ENCODE assay signal across 27 cellular contexts in genomic region chr9:111349766-111350165, GRCh38. TPM values are rescaled to one million over a fixed set of nuclear protein-coding genes. Genes with fewer than 3 reads are reported as not detected.
A peak's percentile ranks its signal among the peaks of the same experiment; 100 is the strongest.
DNase-seq lines count a peak whose midpoint lies in the region; ATAC-seq and TF ChIP-seq lines count a peak whose summit lies in the region.
"Had no signal": no experiment of that assay in that cellular context is flagged by ENCODE, and none has a peak within 500 bp of the region (broad histone marks: within the 10 kb centered on the region; RNA-seq: fewer than 3 reads in every experiment).

No MANE protein-coding gene starts in this region.

- no peak overlapping the region for H3K27ac Mint-ChIP-seq in activated CD4-positive, alpha-beta memory T cell treated with anti-CD3 and anti-CD28 coated beads, Interleukin-2, amount 10 ng/mL, durations not matched to agents 7 days and 5 days
- H3K27ac Mint-ChIP-seq: activated naive CD4-positive, alpha-beta T cell treated with anti-CD3 and anti-CD28 coated beads, Interleukin-2, amount 10 ng/mL, durations not matched to agents 7 days and 5 days; activated T-cell treated with anti-CD3 and anti-CD28 coated beads, Interleukin-2, amount 50 U/mL, for 72 hours; memory B cell; naive thymus-derived CD8-positive, alpha-beta T cell; stimulated activated effector memory CD8-positive, alpha-beta T cell treated with anti-CD3 and anti-CD28 coated beads, Interleukin-12 subunit alpha, Interleukin-12 subunit beta, amount 100 ng/mL, for 72 hours had no signal

- peaks cover 18% of the 10 kb centered on the region for H3F3A ChIP-seq in PC-3 (ENCODE audit: low read length, unreplicated experiment)

- POLR2A ChIA-PET in PC-3 (lab: Charles Lee; ENCODE audit: unreplicated experiment), result no interaction called here
- POLR2A ChIA-PET in activated CD4-positive, alpha-beta memory T cell treated with anti-CD3 and anti-CD28 coated beads, Interleukin-2, amount 10 ng/mL, durations not matched to agents 7 days and 5 days (lab: Charles Lee), result no interaction called here

- peaks cover 17% of the 10 kb centered on the region for H3K27me3 Mint-ChIP-seq in activated CD4-positive, alpha-beta memory T cell treated with anti-CD3 and anti-CD28 coated beads, Interleukin-2, amount 10 ng/mL, durations not matched to agents 7 days and 5 days
- H3K27me3 Mint-ChIP-seq: memory B cell had no signal

- CTCF ChIA-PET in PC-3 (lab: Charles Lee), result no interaction called here
- CTCF ChIA-PET in activated CD4-positive, alpha-beta memory T cell treated with anti-CD3 and anti-CD28 coated beads, Interleukin-2, amount 10 ng/mL, durations not matched to agents 7 days and 5 days (lab: Charles Lee), result no interaction called here

- no peaks in the 10 kb centered on the region for H3K36me3 Mint-ChIP-seq in activated CD4-positive, alpha-beta memory T cell treated with anti-CD3 and anti-CD28 coated beads, Interleukin-2, amount 10 ng/mL, durations not matched to agents 7 days and 5 days (ENCODE audit: low read depth)
- H3K36me3 Mint-ChIP-seq: activated naive CD4-positive, alpha-beta T cell treated with anti-CD3 and anti-CD28 coated beads, Interleukin-2, amount 10 ng/mL, durations not matched to agents 7 days and 5 days; memory B cell; naive thymus-derived CD8-positive, alpha-beta T cell; stimulated activated effector memory CD8-positive, alpha-beta T cell treated with anti-CD3 and anti-CD28 coated beads, Interleukin-12 subunit alpha, Interleukin-12 subunit beta, amount 100 ng/mL, for 72 hours had no signal

- BruUV-seq in PC-3 (replicated peaks; lab: Mats Ljungman, UMichigan), result no TSS peak

- H3K27ac ChIP-seq in PC-3 (ENCODE audit: low read length), result peak overlapping the region; percentile 98
- H3K27ac ChIP-seq: BLaER1, foreskin keratinocyte, parathyroid adenoma, sigmoid colon had no signal

- no peaks in the 10 kb centered on the region for H3K9me3 ChIP-seq in PC-3 (ENCODE audit: low read length)
- H3K9me3 ChIP-seq: BLaER1, sigmoid colon had no signal

- intact Hi-C loops in PC-3 (cut with micrococcal nuclease), result loop anchor here (1.0 kb wide), 1 partner anchor 26 kb away; no protein-coding TSS in a partner anchor

- ATAC-seq in PC-3 (peak; percentile 75), left lobe of liver (peak; percentile 36), HG03196 (IDR thresholded peaks at IDR 0.05; ENCODE audit: unreplicated experiment) (no peak)
- ATAC-seq: activated T-cell treated with anti-CD3 and anti-CD28 coated beads, Interleukin-2, amount 50 U/mL, for 72 hours; foreskin keratinocyte; naive thymus-derived CD8-positive, alpha-beta T cell; stimulated activated effector memory CD8-positive, alpha-beta T cell treated with anti-CD3 and anti-CD28 coated beads, Interleukin-12 subunit alpha, Interleukin-12 subunit beta, amount 100 ng/mL, for 72 hours had no signal

- H3K4me2 ChIP-seq in PC-3 (ENCODE audit: low read length), result peak overlapping the region; percentile 52
- H3K4me2 ChIP-seq: BLaER1 had no signal

- H3K36me3 ChIP-seq in PC-3 (ENCODE audit: low read depth, low read length), result no peaks in the 10 kb centered on the region
- H3K36me3 ChIP-seq: BLaER1, sigmoid colon had no signal

- no peaks in the 10 kb centered on the region for H3K27me3 ChIP-seq in PC-3 (ENCODE audit: low read length)
- H3K27me3 ChIP-seq: BLaER1, foreskin keratinocyte, sigmoid colon had no signal

- peak overlapping the region; percentile 18; the same call in 1 of the 2 replicates for H3K4me3 ChIP-seq in PC-3 (ENCODE audit: low read length)
- H3K4me3 ChIP-seq: BLaER1, sigmoid colon had no signal

- no peaks in the 10 kb centered on the region for H3K79me2 ChIP-seq in PC-3 (ENCODE audit: low read length)
- H3K79me2 ChIP-seq: parathyroid adenoma had no signal

- H3K4me3 Mint-ChIP-seq in activated CD4-positive, alpha-beta memory T cell treated with anti-CD3 and anti-CD28 coated beads, Interleukin-2, amount 10 ng/mL, durations not matched to agents 7 days and 5 days, result no peak overlapping the region
- H3K4me3 Mint-ChIP-seq: activated naive CD4-positive, alpha-beta T cell treated with anti-CD3 and anti-CD28 coated beads, Interleukin-2, amount 10 ng/mL, durations not matched to agents 7 days and 5 days; activated T-cell treated with anti-CD3 and anti-CD28 coated beads, Interleukin-2, amount 50 U/mL, for 72 hours; central memory CD8-positive, alpha-beta T cell; memory B cell; naive thymus-derived CD8-positive, alpha-beta T cell; stimulated activated effector memory CD8-positive, alpha-beta T cell treated with anti-CD3 and anti-CD28 coated beads, Interleukin-12 subunit alpha, Interleukin-12 subunit beta, amount 100 ng/mL, for 72 hours had no signal

- DNase-seq in COLO668 (lab: John Stamatoyannopoulos, UW; ENCODE audit: unreplicated experiment) (peak; percentile 11), NCI-H1092 treated with DMSO at 0.1 percent for 48 hours (lab: John Stamatoyannopoulos, UW) (peak; percentile 83), PC-3 (peak; percentile 92), left lobe of liver (ENCODE audit: low spot score) (no peak), activated T-cell treated with anti-CD3 and anti-CD28 coated beads for 4 hours (no peak), occipital lobe (lab: John Stamatoyannopoulos, UW) (no peak)
- no peak for DNase-seq in activated CD4-positive, alpha-beta memory T cell treated with anti-CD3 and anti-CD28 coated beads, Interleukin-2, amount 10 ng/mL, durations not matched to agents 7 days and 5 days
- DNase-seq: activated CD4-positive, CD25-positive, alpha-beta regulatory T cell treated with anti-CD3 and anti-CD28 coated beads, Interleukin-2, amount 50 U/mL, for 72 hours; activated naive CD4-positive, alpha-beta T cell treated with anti-CD3 and anti-CD28 coated beads, Interleukin-2, amount 10 ng/mL, durations not matched to agents 7 days and 5 days; activated T-cell treated with anti-CD3 and anti-CD28 coated beads, Interleukin-2, amount 50 U/mL, for 72 hours; erythroblast; GF-D8; Kasumi-1; kidney; naive thymus-derived CD8-positive, alpha-beta T cell; sigmoid colon; T1000 had no signal

- H4K20me1 ChIP-seq in PC-3 (ENCODE audit: low read length), result no peaks in the 10 kb centered on the region
- H4K20me1 ChIP-seq: BLaER1 had no signal

- no peaks in the 10 kb centered on the region for H3K9me2 ChIP-seq in PC-3 (replicated peaks; ENCODE audit: low read length)

- H2AFZ ChIP-seq in PC-3 (ENCODE audit: low read length), result no peak overlapping the region
- H2AFZ ChIP-seq: parathyroid adenoma had no signal

- H3K9ac ChIP-seq in PC-3 (ENCODE audit: low read length), result peak overlapping the region; percentile 82
- H3K9ac ChIP-seq: BLaER1, parathyroid adenoma had no signal

- no peaks in the 10 kb centered on the region for H3K9me3 Mint-ChIP-seq in activated CD4-positive, alpha-beta memory T cell treated with anti-CD3 and anti-CD28 coated beads, Interleukin-2, amount 10 ng/mL, durations not matched to agents 7 days and 5 days
- H3K9me3 Mint-ChIP-seq: activated naive CD4-positive, alpha-beta T cell treated with anti-CD3 and anti-CD28 coated beads, Interleukin-2, amount 10 ng/mL, durations not matched to agents 7 days and 5 days had no signal

- H3K4me1 Mint-ChIP-seq in activated CD4-positive, alpha-beta memory T cell treated with anti-CD3 and anti-CD28 coated beads, Interleukin-2, amount 10 ng/mL, durations not matched to agents 7 days and 5 days, result peaks cover 9% of the 10 kb centered on the region
- H3K4me1 Mint-ChIP-seq: activated naive CD4-positive, alpha-beta T cell treated with anti-CD3 and anti-CD28 coated beads, Interleukin-2, amount 10 ng/mL, durations not matched to agents 7 days and 5 days; central memory CD8-positive, alpha-beta T cell; memory B cell; naive thymus-derived CD8-positive, alpha-beta T cell had no signal

- peaks cover 31% of the 10 kb centered on the region for H3K4me1 ChIP-seq in PC-3 (ENCODE audit: insufficient read depth, low read length)
- H3K4me1 ChIP-seq: BLaER1, parathyroid adenoma, sigmoid colon had no signal

- no peak for TF ChIP-seq CTCF in PC-3 (conservative IDR thresholded peaks at IDR 0.05; ENCODE audit: low read depth, low read length)

RNA-seq across cellular contexts. Expression of gene OR2K2, which starts 19.7 kb away (rescaled TPM):
- 0.26 TPM in 1 of 2 replicates, not detected in the other for total RNA-seq in PC-3 (2014; rRNA removed)
- total RNA-seq in left lobe of liver, result not detected
- total RNA-seq in occipital lobe, result not detected
- not detected for total RNA-seq in activated CD4-positive, alpha-beta memory T cell treated with anti-CD3 and anti-CD28 coated beads, Interleukin-2, amount 10 ng/mL, durations not matched to agents 7 days and 5 days
- total RNA-seq: activated CD8-positive, alpha-beta memory T cell treated with anti-CD3 and anti-CD28 coated beads for 36 hours; activated T-cell treated with anti-CD3 and anti-CD28 coated beads, Interleukin-2, amount 50 U/mL, for 72 hours; foreskin keratinocyte; H4; kidney; naive thymus-derived CD8-positive, alpha-beta T cell; sigmoid colon; temporal lobe had no signal

Comparison
In these comparisons a context has a peak if more than half of its experiments do, and no peak if none do; other contexts are left out.
1. DNase-seq: peak in COLO668 (single experiment), NCI-H1092 treated with DMSO at 0.1 percent for 48 hours (single experiment) and PC-3 (single experiment); none in left lobe of liver (single experiment), activated T-cell treated with anti-CD3 and anti-CD28 coated beads for 4 hours (single experiment), occipital lobe (single experiment) and activated CD4-positive, alpha-beta memory T cell treated with anti-CD3 and anti-CD28 coated beads, Interleukin-2, amount 10 ng/mL, durations not matched to agents 7 days and 5 days (single experiment).